In the genomic region with DNA sequence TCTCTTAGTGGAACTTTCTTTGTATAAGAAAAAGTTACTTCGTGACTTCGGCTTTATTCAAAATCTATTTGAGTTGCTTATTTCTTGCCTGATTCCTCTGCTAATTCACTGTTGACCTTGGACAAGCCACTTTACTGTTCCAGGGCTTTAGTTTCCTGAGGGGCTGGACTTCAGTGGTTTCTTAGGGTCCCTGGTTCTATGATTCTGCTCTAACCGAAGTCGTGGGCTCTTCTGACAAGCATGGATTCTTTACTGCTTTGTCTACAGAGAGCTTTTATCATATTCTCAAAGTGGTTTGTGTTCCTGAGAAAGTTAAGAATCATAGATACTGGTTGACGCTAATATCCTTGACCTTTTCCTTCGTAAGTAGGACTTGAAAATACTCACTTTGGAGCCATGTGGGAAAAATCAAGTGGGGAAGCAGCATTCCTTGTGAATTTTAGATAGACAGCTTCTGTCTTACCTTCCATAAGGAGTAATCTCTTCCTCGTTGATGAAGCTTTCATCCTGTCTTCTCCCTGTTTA, we compare ENCODE assay signal across 10 cellular contexts. TPM values are rescaled to one million over a fixed set of nuclear protein-coding genes. Genes with fewer than 3 reads are reported as not detected.
A peak's percentile ranks its signal among the peaks of the same experiment; 100 is the strongest.
DNase-seq lines count a peak whose midpoint lies in the region; ATAC-seq and TF ChIP-seq lines count a peak whose summit lies in the region.
"Had no signal": no experiment of that assay in that cellular context is flagged by ENCODE, and none has a peak within 500 bp of the region (broad histone marks: within the 10 kb centered on the region; RNA-seq: fewer than 3 reads in every experiment).

No MANE protein-coding gene starts in this region.

- peak overlapping the region; percentile 95 to 98 for H3K27ac ChIP-seq in right atrium auricular region
- no peak overlapping the region for H3K27ac ChIP-seq in mesendoderm (ENCODE audit: low read depth, low read length)

- H3K23ac ChIP-seq in mesendoderm (ENCODE audit: low read length), result no peak overlapping the region

- in situ Hi-C loops in astrocyte of the spinal cord (cut with HindIII; ENCODE audit: low sequenced_read_pairs), result no loop called here

- H2BK15ac ChIP-seq in mesendoderm (replicated peaks; ENCODE audit: low read depth), result no peak overlapping the region

- peak overlapping the region; percentile 46 for H3K56ac ChIP-seq in mesendoderm (ENCODE audit: low read length)

- ATAC-seq in Right ventricle myocardium superior (ENCODE audit: poor library complexity) (no peak), left colon (no peak)
- ATAC-seq: sciatic nerve had no signal

- peak overlapping the region; percentile 95 for H3K4me3 ChIP-seq in right atrium auricular region
- H3K4me3 ChIP-seq in astrocyte of the spinal cord (ENCODE audit: low read depth, low read length), result peak overlapping the region; percentile 87
- peak overlapping the region; percentile 11 for H3K4me3 ChIP-seq in mesendoderm (ENCODE audit: low read length)

- no peak overlapping the region for H2BK120ac ChIP-seq in mesendoderm (ENCODE audit: low read depth, low read length)

- no peak for TF ChIP-seq CTCF in right atrium auricular region (IDR thresholded peaks at IDR 0.05)
- TF ChIP-seq CTCF in astrocyte of the spinal cord (IDR thresholded peaks at IDR 0.05; ENCODE audit: low read depth, low read length), result no peak

- WGBS in mesendoderm (ENCODE audit: extremely low coverage, insufficient coverage, low lambda C conversion rate), result no CpG with 5 or more reads among the region's 7 CpGs

- intact Hi-C loops in Right ventricle myocardium superior (cut with DNase I) (loop anchor here (5.0 kb wide), 1 partner anchor 53 kb away; no protein-coding TSS in a partner anchor), left colon (cut with DNase I, micrococcal nuclease) (loop anchor here in 1 of 2 donors (5.0 to 10.0 kb wide), 2 partner anchors 60 to 158 kb away; no protein-coding TSS in a partner anchor)

- peak overlapping the region; percentile 86 for H3K9ac ChIP-seq in mesendoderm (ENCODE audit: low read length)

- peaks cover 7% of the 10 kb centered on the region for H3K79me1 ChIP-seq in mesendoderm (ENCODE audit: low read length)

- DNase-seq in right atrium auricular region (ENCODE audit: low spot score) (no peak), Right ventricle myocardium superior (no peak), astrocyte of the spinal cord (ENCODE audit: low read depth, low spot score) (no peak), mesendoderm (no peak), NCI-H1048 (lab: John Stamatoyannopoulos, UW) (no peak), KG1 (lab: John Stamatoyannopoulos, UW) (no peak), ureter (ENCODE audit: low spot score) (no peak), left colon (no peak)
- DNase-seq: activated CD8-positive, alpha-beta memory T cell treated with anti-CD3 and anti-CD28 coated beads, Interleukin-2, amount 50 U/mL, for 4 hours had no signal

- H3K4me2 ChIP-seq in mesendoderm (ENCODE audit: low read length), result peak overlapping the region; percentile 74

- H4K8ac ChIP-seq in mesendoderm (ENCODE audit: low read depth, low read length), result no peak overlapping the region

- H3K36me3 ChIP-seq in right atrium auricular region (no peaks in the 10 kb centered on the region), mesendoderm (ENCODE audit: control insufficient read depth, insufficient read depth, low read length) (no peaks in the 10 kb centered on the region)

- H2AK5ac ChIP-seq in mesendoderm (ENCODE audit: low read length), result no peak overlapping the region

- no peak overlapping the region for H3K4ac ChIP-seq in mesendoderm (ENCODE audit: low read depth, low read length)

- no peak overlapping the region for H4K5ac ChIP-seq in mesendoderm (ENCODE audit: low read length)

- H3K4me1 ChIP-seq in right atrium auricular region, result peaks cover 0 to 34% of the 10 kb centered on the region in 2 donors
- peaks cover 4% of the 10 kb centered on the region for H3K4me1 ChIP-seq in mesendoderm (ENCODE audit: control insufficient read depth, low read depth, low read length)

- H3K18ac ChIP-seq in mesendoderm (ENCODE audit: low read length), result no peak overlapping the region

- H3K9me3 ChIP-seq in right atrium auricular region, result no peaks in the 10 kb centered on the region

- H3K27me3 ChIP-seq in right atrium auricular region (no peaks in the 10 kb centered on the region), mesendoderm (ENCODE audit: insufficient read depth, low read length, poor library complexity) (no peaks in the 10 kb centered on the region)

- no peak overlapping the region for H2BK5ac ChIP-seq in mesendoderm (ENCODE audit: low read length)

- H3K79me2 ChIP-seq in mesendoderm (ENCODE audit: control insufficient read depth, insufficient read depth, low read length), result peaks cover 31% of the 10 kb centered on the region

RNA-seq across cellular contexts. Expression of gene EXOSC2, which starts 21.1 kb away (rescaled TPM):
- total RNA-seq in right atrium auricular region (10 to 100 TPM in 1 of 2 donors, 1 to 10 TPM in 1; 7.3 to 15.9 TPM), Right ventricle myocardium superior (10.9 TPM), ureter (29.7 TPM), left colon (10 to 100 TPM; 13.2 to 19.7 TPM)
- polyA plus RNA-seq in mesendoderm (2013, experiment 1 of 2), result 35.1 TPM
- polyA plus RNA-seq in mesendoderm (2013, experiment 2 of 2), result 35.8 TPM

RNA-seq across cellular contexts. Expression of gene PRDM12, which starts 50.3 kb away (rescaled TPM):
- not detected for total RNA-seq in right atrium auricular region
- total RNA-seq in Right ventricle myocardium superior, result not detected
- 0.01 TPM for polyA plus RNA-seq in mesendoderm (2013, experiment 1 of 2)
- 0.01 TPM for polyA plus RNA-seq in mesendoderm (2013, experiment 2 of 2)
- total RNA-seq in ureter, result 0.21 TPM
- not detected for total RNA-seq in left colon
- total RNA-seq: sciatic nerve had no signal

Comparison
In these comparisons a context has a peak if more than half of its experiments do, and no peak if none do; other contexts are left out.
1. H3K4me3 ChIP-seq: peak in every context shown above with its lines; median percentile 95 in right atrium auricular region; 87 in astrocyte of the spinal cord; 11 in mesendoderm.